In the genomic region with DNA sequence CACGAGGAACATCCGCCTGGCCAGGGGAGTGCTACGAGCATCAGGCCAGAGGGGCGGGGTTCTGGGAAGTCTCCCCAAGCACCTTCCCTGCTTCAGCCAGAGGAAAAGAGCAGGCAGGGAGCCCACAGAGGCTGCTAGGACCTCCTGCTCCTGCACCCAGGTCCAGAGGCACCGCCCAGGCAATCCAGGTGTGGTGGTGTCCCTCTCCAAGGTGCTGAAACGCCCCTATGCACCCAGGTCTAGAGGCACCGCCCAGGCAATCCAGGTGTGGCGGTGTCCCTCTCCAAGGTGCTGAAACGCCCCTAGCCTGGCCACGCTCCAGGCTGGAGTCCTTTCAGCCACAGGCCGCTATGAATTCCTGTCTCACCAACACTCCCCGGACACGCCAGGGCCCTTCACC, we compare ENCODE assay signal across 11 cellular contexts. TPM values are rescaled to one million over a fixed set of nuclear protein-coding genes. Genes with fewer than 3 reads are reported as not detected.
DNase-seq lines count a peak whose midpoint lies in the region; ATAC-seq, FAIRE-seq and TF ChIP-seq lines count a peak whose summit lies in the region.
"Had no signal": no experiment of that assay in that cellular context is flagged by ENCODE, and none has a peak within 500 bp of the region (broad histone marks: within the 10 kb centered on the region; RNA-seq: fewer than 3 reads in every experiment).

No MANE protein-coding gene starts in this region.

- DNase-seq in HCT116 (ENCODE audit: low read depth, low spot score) (peak; percentile 67), T-cell (peak in 31 of 34 experiments; percentile 14 to 62 (median 47)), small intestine (peak; percentile 85), NOMO-1 treated with DMSO at 0.1 percent for 48 hours (lab: John Stamatoyannopoulos, UW; ENCODE audit: unreplicated experiment) (no peak), hippocampal formation (lab: John Stamatoyannopoulos, UW) (no peak), GM12892 (ENCODE audit: insufficient read length) (no peak)
- peak; percentile 27 for DNase-seq in effector CD4-positive, alpha-beta T cell

- BruUV-seq in HCT116 (replicated peaks; lab: Mats Ljungman, UMichigan), result no TSS peak

- H3K27ac ChIP-seq in HCT116 (ENCODE audit: low read depth, low read length) (no peak overlapping the region), small intestine (ENCODE audit: low read depth in 1 of 2, low read length in 1 of 2) (no peak overlapping the region)
- H3K27ac ChIP-seq: epithelial cell of prostate, suprapubic skin, VCaP had no signal

- no peaks in the 10 kb centered on the region for H3K9me2 ChIP-seq in HCT116 (ENCODE audit: insufficient read depth)

- no peak for TF ChIP-seq POLR2A in HCT116 (IDR thresholded peaks at IDR 0.05; ENCODE audit: borderline replicate concordance, extremely low read depth, insufficient read depth, insufficient read length)
- TF ChIP-seq POLR2A in GM12892 (IDR thresholded peaks at IDR 0.05; ENCODE audit: low read depth, low read length), result no peak

- no peaks in the 10 kb centered on the region for H3K79me2 ChIP-seq in HCT116 (ENCODE audit: insufficient read depth, low read length)

- POLR2A ChIA-PET in HCT116 (lab: Charles Lee) (no interaction called here), T-cell (lab: Charles Lee) (no interaction called here)

- TF ChIP-seq CTCF in HCT116 (IDR thresholded peaks at IDR 0.05 in 2 of 3, conservative IDR thresholded peaks at IDR 0.05 in 1 of 3; ENCODE audit: borderline replicate concordance in 1 of 3, insufficient read depth in 1 of 3, low read depth in 2 of 3, low read length in 2 of 3), result no peak

- H3K9ac ChIP-seq in HCT116 (ENCODE audit: low read length), result no peak overlapping the region

- RAD21 ChIA-PET in HCT116 (lab: Charles Lee; ENCODE audit: low non-redundant PET in 1 of 2, low total read pairs in 2 of 2, uncharacterized antibody in 2 of 2, unreplicated experiment in 2 of 2), result no interaction called here

- 11 to 43% (median 22%) methylated on average over 13 of the region's 13 CpGs for WGBS in small intestine, 3 donors

- ATAC-seq in HCT116 (peak; percentile 87), T-cell (replicated peaks in 1 of 4) (peak in 1 of 4 experiments; percentile 63)
- ATAC-seq in stimulated activated memory B cell treated with anti-CD40 and anti-IgM and Interleukin-4, amounts not matched to agents 10 μg/mL and 1 μg/mL and 100 μg/mL, for 72 hours, result no peak

- no peaks in the 10 kb centered on the region for H3K9me3 Mint-ChIP-seq in T-cell
- H3K9me3 Mint-ChIP-seq in stimulated activated memory B cell treated with anti-CD40 and anti-IgM and Interleukin-4, amounts not matched to agents 10 μg/mL and 1 μg/mL and 100 μg/mL, for 72 hours, result no peaks in the 10 kb centered on the region

- H3K27me3 Mint-ChIP-seq in T-cell, result peaks cover 2 to 3% of the 10 kb centered on the region in 2 donors
- peaks cover 75% of the 10 kb centered on the region for H3K27me3 Mint-ChIP-seq in stimulated activated memory B cell treated with anti-CD40 and anti-IgM and Interleukin-4, amounts not matched to agents 10 μg/mL and 1 μg/mL and 100 μg/mL, for 72 hours

- H3K27me3 ChIP-seq in HCT116 (ENCODE audit: insufficient read depth, low read length) (peaks cover 4% of the 10 kb centered on the region; the same call in 1 of the 2 replicates), small intestine (ENCODE audit: control insufficient read depth in 2 of 2, insufficient read depth in 2 of 2, low read length in 2 of 2) (no peaks in the 10 kb centered on the region)

- H4K20me1 ChIP-seq in HCT116 (ENCODE audit: insufficient read depth), result no peaks in the 10 kb centered on the region

- H3K4me2 ChIP-seq in HCT116 (ENCODE audit: low read length), result no peak overlapping the region

- no peak overlapping the region for H2AFZ ChIP-seq in HCT116 (ENCODE audit: low read depth, low read length, poor library complexity, severe bottlenecking)

- H3K4me3 ChIP-seq in HCT116 (replicated peaks in 1 of 2; ENCODE audit: low read depth in 1 of 2, low read length in 2 of 2), result no peak overlapping the region
- H3K4me3 ChIP-seq in small intestine (ENCODE audit: low read depth in 1 of 2, low read length in 2 of 2), result no peak overlapping the region
- H3K4me3 ChIP-seq: suprapubic skin had no signal

- CTCF ChIA-PET in HCT116 (lab: Charles Lee), result no interaction called here
- CTCF ChIA-PET in T-cell (lab: Charles Lee), result interaction anchor here in 1 of 2 donors (0.7 kb wide), 1 partner anchor 15 kb away, joined by 7 read pairs; no protein-coding TSS in a partner anchor

- peaks cover 12 to 22% (median 15%) of the 10 kb centered on the region in 3 donors for H3K4me1 Mint-ChIP-seq in T-cell
- peaks cover 10% of the 10 kb centered on the region for H3K4me1 Mint-ChIP-seq in stimulated activated memory B cell treated with anti-CD40 and anti-IgM and Interleukin-4, amounts not matched to agents 10 μg/mL and 1 μg/mL and 100 μg/mL, for 72 hours

- no peak overlapping the region for H3K4me3 Mint-ChIP-seq in T-cell
- H3K4me3 Mint-ChIP-seq in stimulated activated memory B cell treated with anti-CD40 and anti-IgM and Interleukin-4, amounts not matched to agents 10 μg/mL and 1 μg/mL and 100 μg/mL, for 72 hours, result no peak overlapping the region

- no peak overlapping the region for H3K27ac Mint-ChIP-seq in T-cell
- no peak overlapping the region for H3K27ac Mint-ChIP-seq in stimulated activated memory B cell treated with anti-CD40 and anti-IgM and Interleukin-4, amounts not matched to agents 10 μg/mL and 1 μg/mL and 100 μg/mL, for 72 hours

- H3K9me3 ChIP-seq in HCT116 (ENCODE audit: control insufficient read depth in 1 of 2, insufficient read depth in 1 of 2, low read depth in 1 of 2, low read length in 2 of 2) (no peaks in the 10 kb centered on the region), small intestine (ENCODE audit: control insufficient read depth, low read depth) (no peaks in the 10 kb centered on the region)
- H3K9me3 ChIP-seq: suprapubic skin had no signal

- FAIRE-seq in small intestine (lab: Jason Lieb, UNC) (no peak), GM12892 (lab: Jason Lieb, UNC) (no peak)

- peaks cover 0 to 3% of the 10 kb centered on the region in 2 experiments; a peak in 1 of 4 replicates for H3K4me1 ChIP-seq in HCT116 (ENCODE audit: control insufficient read depth in 1 of 2, insufficient read depth in 2 of 2, low read length in 2 of 2)
- no peaks in the 10 kb centered on the region for H3K4me1 ChIP-seq in small intestine (ENCODE audit: control insufficient read depth in 2 of 2, insufficient read depth in 1 of 2, low read depth in 1 of 2, low read length in 1 of 2)

- H3K36me3 Mint-ChIP-seq in T-cell, result no peaks in the 10 kb centered on the region
- no peaks in the 10 kb centered on the region for H3K36me3 Mint-ChIP-seq in stimulated activated memory B cell treated with anti-CD40 and anti-IgM and Interleukin-4, amounts not matched to agents 10 μg/mL and 1 μg/mL and 100 μg/mL, for 72 hours

- TF ChIP-seq RAD21 in HCT116 (IDR thresholded peaks at IDR 0.05; ENCODE audit: low read depth), result no peak

- no peaks in the 10 kb centered on the region for H3K36me3 ChIP-seq in HCT116 (ENCODE audit: control insufficient read depth in 1 of 2, insufficient read depth in 2 of 2, low read length in 2 of 2)
- H3K36me3 ChIP-seq in small intestine (ENCODE audit: control insufficient read depth in 2 of 2, insufficient read depth in 2 of 2, low read length in 2 of 2), result no peaks in the 10 kb centered on the region
- H3K36me3 ChIP-seq: suprapubic skin had no signal

- intact Hi-C loops in HCT116 (cut with micrococcal nuclease), result no loop called here

TF ChIP-seq in HCT116, 20 proteins besides CTCF, POLR2A, EP300 and RAD21 (continues in another document):
- TF ChIP-seq EZH2phosphoT487 (IDR thresholded peaks at IDR 0.05; ENCODE audit: borderline replicate concordance), result no peak
- TF ChIP-seq EZH2 (IDR thresholded peaks at IDR 0.05), result no peak
- TF ChIP-seq, protein P1, sequence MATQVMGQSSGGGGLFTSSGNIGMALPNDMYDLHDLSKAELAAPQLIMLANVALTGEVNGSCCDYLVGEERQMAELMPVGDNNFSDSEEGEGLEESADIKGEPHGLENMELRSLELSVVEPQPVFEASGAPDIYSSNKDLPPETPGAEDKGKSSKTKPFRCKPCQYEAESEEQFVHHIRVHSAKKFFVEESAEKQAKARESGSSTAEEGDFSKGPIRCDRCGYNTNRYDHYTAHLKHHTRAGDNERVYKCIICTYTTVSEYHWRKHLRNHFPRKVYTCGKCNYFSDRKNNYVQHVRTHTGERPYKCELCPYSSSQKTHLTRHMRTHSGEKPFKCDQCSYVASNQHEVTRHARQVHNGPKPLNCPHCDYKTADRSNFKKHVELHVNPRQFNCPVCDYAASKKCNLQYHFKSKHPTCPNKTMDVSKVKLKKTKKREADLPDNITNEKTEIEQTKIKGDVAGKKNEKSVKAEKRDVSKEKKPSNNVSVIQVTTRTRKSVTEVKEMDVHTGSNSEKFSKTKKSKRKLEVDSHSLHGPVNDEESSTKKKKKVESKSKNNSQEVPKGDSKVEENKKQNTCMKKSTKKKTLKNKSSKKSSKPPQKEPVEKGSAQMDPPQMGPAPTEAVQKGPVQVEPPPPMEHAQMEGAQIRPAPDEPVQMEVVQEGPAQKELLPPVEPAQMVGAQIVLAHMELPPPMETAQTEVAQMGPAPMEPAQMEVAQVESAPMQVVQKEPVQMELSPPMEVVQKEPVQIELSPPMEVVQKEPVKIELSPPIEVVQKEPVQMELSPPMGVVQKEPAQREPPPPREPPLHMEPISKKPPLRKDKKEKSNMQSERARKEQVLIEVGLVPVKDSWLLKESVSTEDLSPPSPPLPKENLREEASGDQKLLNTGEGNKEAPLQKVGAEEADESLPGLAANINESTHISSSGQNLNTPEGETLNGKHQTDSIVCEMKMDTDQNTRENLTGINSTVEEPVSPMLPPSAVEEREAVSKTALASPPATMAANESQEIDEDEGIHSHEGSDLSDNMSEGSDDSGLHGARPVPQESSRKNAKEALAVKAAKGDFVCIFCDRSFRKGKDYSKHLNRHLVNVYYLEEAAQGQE (IDR thresholded peaks at IDR 0.05; ENCODE audit: low read depth), result peak; percentile 99
- peak; percentile 100 for TF ChIP-seq SIN3A (IDR thresholded peaks at IDR 0.05; ENCODE audit: low read depth)
- TF ChIP-seq CBX3 (IDR thresholded peaks at IDR 0.05; ENCODE audit: low read depth), result peak; percentile 96
- TF ChIP-seq MAX (IDR thresholded peaks at IDR 0.05), result peak; percentile 93
- no peak for TF ChIP-seq CEBPB (IDR thresholded peaks at IDR 0.05; ENCODE audit: low read depth)
- peak; percentile 76 for TF ChIP-seq POLR2AphosphoS5 (IDR thresholded peaks at IDR 0.05; ENCODE audit: low read depth, low read length)
- TF ChIP-seq SRF (IDR thresholded peaks at IDR 0.05; ENCODE audit: low read depth), result no peak
- peak; percentile 58 for TF ChIP-seq YY1 (IDR thresholded peaks at IDR 0.05; ENCODE audit: extremely low read depth, insufficient replicate concordance, low read depth, low read length)

RNA-seq across cellular contexts. Expression of gene UBAC1, which starts 10.7 kb away (rescaled TPM):
- 54.8 TPM for total RNA-seq in HCT116 (2021; ENCODE audit: unreplicated experiment)
- 37.7 and 48.4 TPM in 2 replicates for polyA plus RNA-seq in HCT116 (2012)
- 10 to 100 TPM; 25.9 to 37.3 (median 33.6) TPM for total RNA-seq in T-cell
- polyA plus RNA-seq in small intestine, result 10 to 100 TPM; 56.0 to 78.5 (median 70.5) TPM
- 28.2 TPM for polyA plus RNA-seq in GM12892 (2012; ENCODE audit: missing spikeins)

Comparison
In these comparisons a context has a peak if more than half of its experiments do, and no peak if none do; other contexts are left out.
1. DNase-seq: peak in HCT116 (single experiment), T-cell (31 of 34), effector CD4-positive, alpha-beta T cell (single experiment) and small intestine (single experiment); none in NOMO-1 treated with DMSO at 0.1 percent for 48 hours (single experiment), hippocampal formation (0 of 2) and GM12892 (single experiment).